In genomic region chr6:116783852-116784251, GRCh38 we compare ENCODE assay signal across 19 cellular contexts. TPM values are rescaled to one million over a fixed set of nuclear protein-coding genes. Genes with fewer than 3 reads are reported as not detected.
"Had no signal": no experiment of that assay in that cellular context is flagged by ENCODE, and none has a peak within 500 bp of the region (broad histone marks: within the 10 kb centered on the region; RNA-seq: fewer than 3 reads in every experiment).

No MANE protein-coding gene starts in this region.

- H3K27ac Mint-ChIP-seq: activated naive CD8-positive, alpha-beta T cell treated with anti-CD3 and anti-CD28 coated beads, Interleukin-2, amount 50 U/mL, for 24 hours; mesothelial cell of epicardium; stimulated activated effector memory CD8-positive, alpha-beta T cell treated with anti-CD3 and anti-CD28 coated beads, Interleukin-12 subunit alpha, Interleukin-12 subunit beta, amount 100 ng/mL, for 72 hours had no signal

- H3K9me3 ChIP-seq: esophagus squamous epithelium, gastrocnemius medialis, heart left ventricle, lower lobe of right lung, psoas muscle, tibial artery had no signal

- H3K4me1 Mint-ChIP-seq: activated naive CD8-positive, alpha-beta T cell treated with anti-CD3 and anti-CD28 coated beads, Interleukin-2, amount 50 U/mL, for 24 hours; neural crest cell; stimulated activated effector memory CD8-positive, alpha-beta T cell treated with anti-CD3 and anti-CD28 coated beads, Interleukin-12 subunit alpha, Interleukin-12 subunit beta, amount 100 ng/mL, for 72 hours had no signal

- DNase-seq: activated CD4-positive, alpha-beta T cell treated with anti-CD3 and anti-CD28 coated beads, Interleukin-2, amount 50 U/mL, for 4 hours; activated CD4-positive, CD25-positive, alpha-beta regulatory T cell treated with anti-CD3 and anti-CD28 coated beads, Interleukin-2, amount 50 U/mL, for 72 hours; activated naive CD4-positive, alpha-beta T cell treated with Interleukin-2 at 50 U/mL for 16 hours; activated naive CD8-positive, alpha-beta T cell treated with anti-CD3 and anti-CD28 coated beads, Interleukin-2, amount 50 U/mL, for 24 hours; activated T-cell treated with anti-CD3 and anti-CD28 coated beads for 4 hours; central memory CD4-positive, alpha-beta T cell; effector CD4-positive, alpha-beta T cell; esophagus squamous epithelium; gastrocnemius medialis; heart left ventricle; left cardiac atrium; lower lobe of right lung; psoas muscle; tibial artery had no signal

- H3K36me3 ChIP-seq: esophagus squamous epithelium, gastrocnemius medialis, heart left ventricle, lower lobe of right lung, tibial artery had no signal

- H3K4me1 ChIP-seq: gastrocnemius medialis, heart left ventricle, lower lobe of right lung, psoas muscle, tibial artery had no signal

- H3K36me3 Mint-ChIP-seq: mesothelial cell of epicardium; stimulated activated effector memory CD8-positive, alpha-beta T cell treated with anti-CD3 and anti-CD28 coated beads, Interleukin-12 subunit alpha, Interleukin-12 subunit beta, amount 100 ng/mL, for 72 hours had no signal

- H3K27me3 ChIP-seq: esophagus squamous epithelium, gastrocnemius medialis had no signal

- ATAC-seq: activated naive CD8-positive, alpha-beta T cell treated with anti-CD3 and anti-CD28 coated beads, Interleukin-2, amount 50 U/mL, for 24 hours; gastrocnemius medialis; left cardiac atrium; lower lobe of right lung; psoas muscle; stimulated activated effector memory CD8-positive, alpha-beta T cell treated with anti-CD3 and anti-CD28 coated beads, Interleukin-12 subunit alpha, Interleukin-12 subunit beta, amount 100 ng/mL, for 72 hours had no signal

- H3K4me3 Mint-ChIP-seq: activated naive CD8-positive, alpha-beta T cell treated with anti-CD3 and anti-CD28 coated beads, Interleukin-2, amount 50 U/mL, for 24 hours; mesothelial cell of epicardium; neural crest cell; stimulated activated effector memory CD8-positive, alpha-beta T cell treated with anti-CD3 and anti-CD28 coated beads, Interleukin-12 subunit alpha, Interleukin-12 subunit beta, amount 100 ng/mL, for 72 hours had no signal

- H3K9me3 Mint-ChIP-seq: activated naive CD8-positive, alpha-beta T cell treated with anti-CD3 and anti-CD28 coated beads, Interleukin-2, amount 50 U/mL, for 24 hours; mesothelial cell of epicardium; neural crest cell; stimulated activated effector memory CD8-positive, alpha-beta T cell treated with anti-CD3 and anti-CD28 coated beads, Interleukin-12 subunit alpha, Interleukin-12 subunit beta, amount 100 ng/mL, for 72 hours had no signal

- H3K4me3 ChIP-seq: coronary artery, esophagus squamous epithelium, gastrocnemius medialis, heart left ventricle, lower lobe of right lung, psoas muscle, tibial artery had no signal

- H3K27ac ChIP-seq: coronary artery, esophagus squamous epithelium, gastrocnemius medialis, heart left ventricle, lower lobe of right lung, psoas muscle, tibial artery had no signal

RNA-seq across cellular contexts. Expression of gene FAM162B, which starts 18.3 kb away (rescaled TPM):
- total RNA-seq: osteocyte had no signal

RNA-seq across cellular contexts. Expression of gene GPRC6A, which starts 45.0 kb away (rescaled TPM):
- total RNA-seq: esophagus squamous epithelium, gastrocnemius medialis, heart left ventricle, left cardiac atrium, lower lobe of right lung, neural crest cell, osteocyte, psoas muscle had no signal
- polyA plus RNA-seq: heart left ventricle, psoas muscle had no signal
